9 cellular contexts compared by ENCODE assay signal in the genomic region with DNA sequence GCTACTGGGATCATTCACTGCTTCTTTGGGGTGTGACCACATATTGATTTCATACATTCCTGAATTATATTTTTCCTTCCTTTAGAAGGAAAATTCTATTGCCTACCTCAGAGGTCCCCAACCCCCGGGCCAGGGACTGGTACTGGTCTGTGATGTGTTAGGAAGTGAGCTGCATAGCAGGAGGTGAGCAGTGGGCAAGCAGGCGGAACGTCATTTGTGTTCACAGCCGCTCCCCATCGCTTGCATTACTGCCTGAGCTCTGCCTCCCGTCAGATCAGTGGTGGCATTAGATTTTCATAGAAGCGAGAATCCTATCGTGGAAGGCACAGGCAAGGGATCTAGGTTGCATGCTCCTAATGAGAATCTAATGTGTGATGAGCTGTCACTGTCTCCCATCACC.
"Had no signal": no experiment of that assay in that cellular context is flagged by ENCODE, and none has a peak within 500 bp of the region (broad histone marks: within the 10 kb centered on the region; RNA-seq: fewer than 3 reads in every experiment).

No MANE protein-coding gene starts in this region.

- H3K36me3 ChIP-seq: WERI-Rb-1 had no signal

- ATAC-seq: activated CD4-positive, alpha-beta T cell treated with anti-CD3 and anti-CD28 coated beads for 36 hours; activated CD4-positive, CD25-positive, alpha-beta regulatory T cell treated with anti-CD3 and anti-CD28 coated beads, Interleukin-2, amount 50 U/mL, for 24 hours; activated CD8-positive, alpha-beta memory T cell treated with anti-CD3 and anti-CD28 coated beads, Interleukin-2, amount 10 ng/mL, durations not matched to agents 7 days and 5 days; activated CD8-positive, alpha-beta T cell treated with anti-CD3 and anti-CD28 coated beads for 36 hours; activated CD8-positive, alpha-beta T cell treated with anti-CD3 and anti-CD28 coated beads, Interleukin-2, amount 10 ng/mL, durations not matched to agents 7 days and 5 days; T-helper 17 cell; WTC11 had no signal

- H3K27ac ChIP-seq: VCaP, WERI-Rb-1 had no signal
